In the genomic region with DNA sequence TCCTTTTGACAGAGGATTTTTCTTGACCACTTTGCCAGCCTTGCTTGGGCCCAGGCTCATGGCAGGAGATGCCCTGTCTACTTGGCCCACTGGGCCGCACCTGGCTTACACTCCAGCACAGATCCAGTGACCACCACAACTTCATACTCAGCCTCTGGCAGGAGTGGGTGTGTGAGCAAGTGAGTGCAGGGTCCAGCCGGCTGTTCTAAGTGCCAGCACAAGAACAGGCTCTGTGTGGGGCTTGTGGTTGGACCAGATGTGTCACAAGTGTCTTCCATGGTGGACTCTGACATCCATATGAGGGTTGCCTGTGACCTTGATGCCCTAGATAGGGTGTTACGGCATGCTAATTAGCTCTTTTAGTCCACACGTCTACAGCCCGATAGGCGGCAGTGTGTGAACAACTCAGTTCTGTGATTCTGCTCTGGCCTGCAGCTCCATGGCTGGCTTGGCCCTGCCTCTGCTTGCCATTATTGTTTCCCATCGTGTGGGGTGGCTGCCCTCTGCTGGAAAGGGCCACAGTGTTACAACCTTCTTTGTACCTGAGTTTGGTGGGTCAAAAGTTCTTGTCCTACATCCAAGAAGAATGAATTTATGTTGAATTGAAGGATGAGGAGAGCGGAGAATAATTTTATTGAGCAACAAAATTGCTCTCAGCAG, we compare ENCODE assay signal across 10 cellular contexts.
A peak's percentile ranks its signal among the peaks of the same experiment; 100 is the strongest.
DNase-seq lines count a peak whose midpoint lies in the region; ATAC-seq and TF ChIP-seq lines count a peak whose summit lies in the region.
"Had no signal": no experiment of that assay in that cellular context is flagged by ENCODE, and none has a peak within 500 bp of the region (broad histone marks: within the 10 kb centered on the region; RNA-seq: fewer than 3 reads in every experiment).

No MANE protein-coding gene starts in this region.

- H2BK5ac ChIP-seq in trophoblast cell (ENCODE audit: low read depth, low read length, poor library complexity) = no peak overlapping the region

- no peak overlapping the region for H3K18ac ChIP-seq in trophoblast cell (ENCODE audit: low read length)

- H3K4me3 ChIP-seq in PC-9 (no peak overlapping the region), endodermal cell (ENCODE audit: low read length) (no peak overlapping the region), trophoblast cell (ENCODE audit: low read depth, low read length) (no peak overlapping the region)
- H3K4me3 ChIP-seq: BLaER1 treated with 17β-estradiol and CSF1 and Interleukin-3, amounts not matched to agents 10 nM and 100 nM had no signal

- peak overlapping the region; percentile 10 for H2BK12ac ChIP-seq in trophoblast cell (ENCODE audit: low read length)

- no peaks in the 10 kb centered on the region for H3K9me3 ChIP-seq in PC-9 (ENCODE audit: insufficient read depth, low read depth)
- H3K9me3 ChIP-seq in endodermal cell (ENCODE audit: control insufficient read depth, low read length) = peaks cover 7% of the 10 kb centered on the region
- no peaks in the 10 kb centered on the region for H3K9me3 ChIP-seq in trophoblast cell (ENCODE audit: insufficient read depth, low read depth, low read length)
- H3K9me3 ChIP-seq: BLaER1 treated with 17β-estradiol and CSF1 and Interleukin-3, amounts not matched to agents 10 nM and 100 nM had no signal

- H3K27me3 ChIP-seq in PC-9 (ENCODE audit: insufficient read depth, low read depth) = no peaks in the 10 kb centered on the region
- H3K27me3 ChIP-seq in endodermal cell (ENCODE audit: control insufficient read depth, insufficient read depth, low read length, poor library complexity, severe bottlenecking) = no peaks in the 10 kb centered on the region
- no peaks in the 10 kb centered on the region for H3K27me3 ChIP-seq in trophoblast cell (ENCODE audit: insufficient read depth, low read length)
- H3K27me3 ChIP-seq: BLaER1 treated with 17β-estradiol and CSF1 and Interleukin-3, amounts not matched to agents 10 nM and 100 nM had no signal

- 71 to 77% methylated on average over 6 to 8 of the region's 8 CpGs for WGBS in endodermal cell (ENCODE audit: insufficient coverage in 1 of 2, insufficient read length in 1 of 2), 2 experiments
- WGBS in trophoblast cell (ENCODE audit: extremely low coverage, insufficient coverage, insufficient read length) = no CpG with 5 or more reads among the region's 8 CpGs

- H3K9me3 Mint-ChIP-seq in endodermal cell = peaks cover 3% of the 10 kb centered on the region
- H3K9me3 Mint-ChIP-seq: activated T-cell treated with anti-CD3 and anti-CD28 coated beads, Interleukin-2, amount 50 U/mL, for 4 hours had no signal

- H4K91ac ChIP-seq in trophoblast cell (ENCODE audit: low read depth, low read length) = no peak overlapping the region

- H3K9ac ChIP-seq in endodermal cell (ENCODE audit: extremely low read depth, low read length, poor library complexity, severe bottlenecking) (no peak overlapping the region), trophoblast cell (ENCODE audit: low read length) (no peak overlapping the region)
- H3K9ac ChIP-seq: BLaER1 treated with 17β-estradiol and CSF1 and Interleukin-3, amounts not matched to agents 10 nM and 100 nM had no signal

- no peak overlapping the region for H3K4me3 Mint-ChIP-seq in endodermal cell
- H3K4me3 Mint-ChIP-seq: activated T-cell treated with anti-CD3 and anti-CD28 coated beads, Interleukin-2, amount 50 U/mL, for 4 hours had no signal

- DNase-seq in NCI-H2171 treated with DMSO at 0.1 percent for 48 hours (lab: John Stamatoyannopoulos, UW) = peak; percentile 31
- DNase-seq in NCI-H2171 (lab: John Stamatoyannopoulos, UW) = no peak
- DNase-seq in PC-9 = peak; percentile 38 to 41
- peak; percentile 98 for DNase-seq in endodermal cell
- DNase-seq in trophoblast cell = peak; percentile 32 to 68
- no peak for DNase-seq in KG1 (lab: John Stamatoyannopoulos, UW)
- DNase-seq: activated T-cell treated with anti-CD3 and anti-CD28 coated beads, Interleukin-2, amount 50 U/mL, for 4 hours had no signal

- ATAC-seq in GM21360 (IDR thresholded peaks at IDR 0.05; ENCODE audit: unreplicated experiment) (peak; percentile 96), HG03439 (IDR thresholded peaks at IDR 0.05; ENCODE audit: unreplicated experiment) (peak; percentile 77)

- H2AFZ ChIP-seq in PC-9 = no peak overlapping the region
- no peak overlapping the region for H2AFZ ChIP-seq in trophoblast cell (ENCODE audit: insufficient read depth, low read length, poor library complexity)

- no peak overlapping the region for H3K14ac ChIP-seq in trophoblast cell (ENCODE audit: low read length)

- H3K36me3 Mint-ChIP-seq in endodermal cell (ENCODE audit: low read depth) = no peaks in the 10 kb centered on the region

- H4K12ac ChIP-seq in trophoblast cell (ENCODE audit: low read depth, low read length) = no peak overlapping the region

- intact Hi-C loops in PC-9 (cut with micrococcal nuclease; ENCODE audit: unreplicated experiment) = loop anchor here (1.0 to 10.0 kb wide), 4 partner anchors 681 to 1296 kb away; partner anchors contain the start of gene TMTC2

- no peaks in the 10 kb centered on the region for H3K4me1 ChIP-seq in PC-9 (replicated peaks; ENCODE audit: insufficient read depth)
- H3K4me1 ChIP-seq in endodermal cell (ENCODE audit: control insufficient read depth, insufficient read depth, low read length) = no peaks in the 10 kb centered on the region
- peaks cover 11 to 14% of the 10 kb centered on the region in 2 experiments for H3K4me1 ChIP-seq in trophoblast cell (ENCODE audit: control insufficient read depth in 1 of 2, insufficient read depth in 2 of 2, low read length in 2 of 2)
- H3K4me1 ChIP-seq: BLaER1 treated with 17β-estradiol and CSF1 and Interleukin-3, amounts not matched to agents 10 nM and 100 nM had no signal

- BruUV-seq in PC-9 (replicated peaks; lab: Mats Ljungman, UMichigan) = no TSS peak

- no peak overlapping the region for H3K4ac ChIP-seq in trophoblast cell (ENCODE audit: low read depth, low read length)

- CTCF ChIA-PET in PC-9 (lab: Charles Lee) = interaction anchor here (0.6 to 0.9 kb wide), 5 partner anchors 60 to 1296 kb away, joined by 3 to 7 read pairs (median 4); partner anchors contain the start of gene TMTC2

- H3F3A ChIP-seq in PC-9 (ENCODE audit: insufficient read depth, low read depth) = no peaks in the 10 kb centered on the region

- no peak overlapping the region for H3K27ac Mint-ChIP-seq in endodermal cell

- no peaks in the 10 kb centered on the region for H3K9me2 ChIP-seq in PC-9 (ENCODE audit: insufficient read depth)

- no peaks in the 10 kb centered on the region for H3K27me3 Mint-ChIP-seq in endodermal cell (ENCODE audit: insufficient read depth)

- POLR2A ChIA-PET in PC-9 (lab: Charles Lee; ENCODE audit: unreplicated experiment) = no interaction called here

- H3K4me1 Mint-ChIP-seq in endodermal cell = no peaks in the 10 kb centered on the region

- no peak overlapping the region for H2AK5ac ChIP-seq in trophoblast cell (ENCODE audit: low read length)

- no peaks in the 10 kb centered on the region for H4K20me1 ChIP-seq in PC-9 (ENCODE audit: insufficient read depth)
- H4K20me1 ChIP-seq: BLaER1 treated with 17β-estradiol and CSF1 and Interleukin-3, amounts not matched to agents 10 nM and 100 nM had no signal

- no peak overlapping the region for H4K8ac ChIP-seq in trophoblast cell (ENCODE audit: low read depth, low read length)

- H3K4me2 ChIP-seq in PC-9 = no peak overlapping the region
- no peak overlapping the region for H3K4me2 ChIP-seq in trophoblast cell (ENCODE audit: low read length)
- H3K4me2 ChIP-seq: BLaER1 treated with 17β-estradiol and CSF1 and Interleukin-3, amounts not matched to agents 10 nM and 100 nM had no signal

- no peak overlapping the region for H2BK120ac ChIP-seq in trophoblast cell (ENCODE audit: insufficient read depth, low read length, poor library complexity)

- H3K36me3 ChIP-seq in PC-9 (ENCODE audit: low read depth) (no peaks in the 10 kb centered on the region), endodermal cell (ENCODE audit: control insufficient read depth, insufficient read depth, low read length) (no peaks in the 10 kb centered on the region), trophoblast cell (ENCODE audit: control insufficient read depth in 1 of 2, insufficient read depth in 2 of 2, low read length in 2 of 2) (no peaks in the 10 kb centered on the region)
- H3K36me3 ChIP-seq: BLaER1 treated with 17β-estradiol and CSF1 and Interleukin-3, amounts not matched to agents 10 nM and 100 nM had no signal

- H3K23ac ChIP-seq in trophoblast cell (ENCODE audit: low read length) = no peak overlapping the region

- H3K79me1 ChIP-seq in trophoblast cell (ENCODE audit: low read length) = peaks cover 9% of the 10 kb centered on the region

- TF ChIP-seq CTCF in PC-9 (conservative IDR thresholded peaks at IDR 0.05) (peak; percentile 66), endodermal cell (conservative IDR thresholded peaks at IDR 0.05) (peak; percentile 87)

- H3K27ac ChIP-seq in PC-9 (no peak overlapping the region), endodermal cell (ENCODE audit: low read depth, low read length) (no peak overlapping the region), trophoblast cell (ENCODE audit: low read depth, low read length) (no peak overlapping the region)
- H3K27ac ChIP-seq: BLaER1 treated with 17β-estradiol and CSF1 and Interleukin-3, amounts not matched to agents 10 nM and 100 nM had no signal

- H3K79me2 ChIP-seq in PC-9 (ENCODE audit: low read depth) (no peaks in the 10 kb centered on the region), trophoblast cell (ENCODE audit: control insufficient read depth, insufficient read depth, low read length, poor library complexity) (no peaks in the 10 kb centered on the region)

Comparison
In these comparisons a context has a peak if more than half of its experiments do, and no peak if none do; other contexts are left out.
1. DNase-seq: peak in NCI-H2171 treated with DMSO at 0.1 percent for 48 hours (single experiment), PC-9 (2 of 2), endodermal cell (single experiment) and trophoblast cell (2 of 2); none in NCI-H2171 (single experiment) and KG1 (single experiment).